In genomic region chr22:43007519-43008102, GRCh38 we compare ENCODE assay signal across 9 cellular contexts. TPM values are rescaled to one million over a fixed set of nuclear protein-coding genes. Genes with fewer than 3 reads are reported as not detected.
DNase-seq lines count a peak whose midpoint lies in the region; ATAC-seq and TF ChIP-seq lines count a peak whose summit lies in the region.
"Had no signal": no experiment of that assay in that cellular context is flagged by ENCODE, and none has a peak within 500 bp of the region (broad histone marks: within the 10 kb centered on the region; RNA-seq: fewer than 3 reads in every experiment).

No MANE protein-coding gene starts in this region.

- no peak overlapping the region for H3K4me3 ChIP-seq in right atrium auricular region

- no peaks in the 10 kb centered on the region for H3K27me3 ChIP-seq in right atrium auricular region

- H3K36me3 Mint-ChIP-seq in stimulated activated memory B cell treated with anti-CD40 and anti-IgM and Interleukin-4, amounts not matched to agents 10 μg/mL and 1 μg/mL and 100 μg/mL, for 72 hours = peaks cover 6% of the 10 kb centered on the region

- no peak overlapping the region for H3K4me3 Mint-ChIP-seq in stimulated activated memory B cell treated with anti-CD40 and anti-IgM and Interleukin-4, amounts not matched to agents 10 μg/mL and 1 μg/mL and 100 μg/mL, for 72 hours

- peak; percentile 44 for DNase-seq in NCI-H345 (lab: John Stamatoyannopoulos, UW)
- DNase-seq in NCI-H345 treated with DMSO at 0.1 percent for 48 hours (lab: John Stamatoyannopoulos, UW; ENCODE audit: unreplicated experiment) = no peak
- peak; percentile 30 for DNase-seq in UCSD-AML1 (lab: John Stamatoyannopoulos, UW; ENCODE audit: unreplicated experiment)
- DNase-seq in right atrium auricular region (ENCODE audit: low spot score) = no peak
- DNase-seq in NCI-H2196 treated with DMSO at 0.1 percent for 48 hours (lab: John Stamatoyannopoulos, UW; ENCODE audit: unreplicated experiment) = no peak
- DNase-seq in NCI-H1092 treated with DMSO at 0.1 percent for 48 hours (lab: John Stamatoyannopoulos, UW) = no peak
- DNase-seq in NCI-H2227 treated with DMSO at 0.1 percent for 48 hours (lab: John Stamatoyannopoulos, UW) = no peak
- DNase-seq: activated CD8-positive, alpha-beta memory T cell treated with anti-CD3 and anti-CD28 coated beads, Interleukin-2, amount 50 U/mL, for 48 hours had no signal

- H3K9me3 Mint-ChIP-seq in stimulated activated memory B cell treated with anti-CD40 and anti-IgM and Interleukin-4, amounts not matched to agents 10 μg/mL and 1 μg/mL and 100 μg/mL, for 72 hours = no peaks in the 10 kb centered on the region

- no peaks in the 10 kb centered on the region for H3K9me3 ChIP-seq in right atrium auricular region

- peak overlapping the region; percentile 12 to 73 for H3K27ac ChIP-seq in right atrium auricular region

- peaks cover 0 to 49% of the 10 kb centered on the region in 2 donors for H3K4me1 ChIP-seq in right atrium auricular region

- H3K27me3 Mint-ChIP-seq in stimulated activated memory B cell treated with anti-CD40 and anti-IgM and Interleukin-4, amounts not matched to agents 10 μg/mL and 1 μg/mL and 100 μg/mL, for 72 hours = no peaks in the 10 kb centered on the region

- TF ChIP-seq CTCF in right atrium auricular region (IDR thresholded peaks at IDR 0.05) = no peak

- H3K4me1 Mint-ChIP-seq in stimulated activated memory B cell treated with anti-CD40 and anti-IgM and Interleukin-4, amounts not matched to agents 10 μg/mL and 1 μg/mL and 100 μg/mL, for 72 hours = peaks cover 73% of the 10 kb centered on the region

- H3K36me3 ChIP-seq in right atrium auricular region = no peaks in the 10 kb centered on the region

- H3K27ac Mint-ChIP-seq in stimulated activated memory B cell treated with anti-CD40 and anti-IgM and Interleukin-4, amounts not matched to agents 10 μg/mL and 1 μg/mL and 100 μg/mL, for 72 hours = peak overlapping the region; percentile 21

- ATAC-seq in stimulated activated memory B cell treated with anti-CD40 and anti-IgM and Interleukin-4, amounts not matched to agents 10 μg/mL and 1 μg/mL and 100 μg/mL, for 72 hours = no peak

RNA-seq across cellular contexts. Expression of gene PACSIN2, which starts 7.3 kb away (rescaled TPM):
- total RNA-seq in right atrium auricular region = 10 to 100 TPM; 66.3 to 89.8 TPM

Comparison
In these comparisons a context has a peak if more than half of its experiments do, and no peak if none do; other contexts are left out.
1. DNase-seq: peak in NCI-H345 (single experiment) and UCSD-AML1 (single experiment); none in NCI-H345 treated with DMSO at 0.1 percent for 48 hours (single experiment), right atrium auricular region (single experiment), NCI-H2196 treated with DMSO at 0.1 percent for 48 hours (single experiment), NCI-H1092 treated with DMSO at 0.1 percent for 48 hours (single experiment) and NCI-H2227 treated with DMSO at 0.1 percent for 48 hours (single experiment).